1 cellular context compared by ENCODE assay signal in the genomic region with DNA sequence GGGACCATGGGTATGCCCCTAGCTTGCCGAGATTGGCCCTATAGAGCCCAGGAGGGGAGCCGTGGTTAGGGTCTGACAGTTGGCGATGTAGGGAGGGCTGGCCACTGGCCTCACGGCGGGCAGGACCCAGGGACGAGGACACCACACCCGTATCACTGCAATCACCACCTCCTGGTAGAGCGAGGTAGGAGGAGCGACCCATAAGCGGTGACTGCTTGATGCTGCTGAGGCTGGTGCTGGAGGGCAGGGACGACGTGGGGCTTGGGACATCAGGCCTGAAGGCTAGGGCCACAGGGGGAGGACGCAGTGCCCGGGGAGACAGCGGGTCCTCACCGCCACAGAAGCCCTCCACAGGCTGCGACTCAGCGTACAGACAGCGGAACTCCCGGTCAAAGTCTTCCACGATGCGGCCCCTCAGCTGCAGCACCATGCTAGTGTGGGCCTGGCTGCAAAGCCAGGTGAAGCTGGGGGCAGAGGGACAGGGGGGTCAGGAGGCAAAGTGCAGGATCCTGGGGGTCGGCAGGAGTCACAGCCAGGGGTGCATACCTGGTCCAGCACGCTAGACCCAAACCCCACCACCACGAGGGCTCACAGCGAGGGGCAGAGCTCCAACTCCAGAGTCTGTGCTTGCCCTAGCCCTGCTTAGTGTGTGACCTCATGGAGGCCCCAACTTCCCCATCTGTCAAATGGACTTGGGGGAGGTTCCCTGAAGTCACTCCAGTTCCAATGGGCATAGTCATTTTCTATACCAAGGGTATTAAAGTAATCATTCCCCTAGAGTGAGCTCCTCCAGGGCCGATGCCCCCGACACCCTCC.
TF ChIP-seq lines count a peak whose summit lies in the region.

No MANE protein-coding gene starts in this region.

TF ChIP-seq in HepG2, 621 proteins besides CTCF, POLR2A, EP300 and RAD21 (continued from another document and continues in another):
- TF ChIP-seq, protein P1, sequence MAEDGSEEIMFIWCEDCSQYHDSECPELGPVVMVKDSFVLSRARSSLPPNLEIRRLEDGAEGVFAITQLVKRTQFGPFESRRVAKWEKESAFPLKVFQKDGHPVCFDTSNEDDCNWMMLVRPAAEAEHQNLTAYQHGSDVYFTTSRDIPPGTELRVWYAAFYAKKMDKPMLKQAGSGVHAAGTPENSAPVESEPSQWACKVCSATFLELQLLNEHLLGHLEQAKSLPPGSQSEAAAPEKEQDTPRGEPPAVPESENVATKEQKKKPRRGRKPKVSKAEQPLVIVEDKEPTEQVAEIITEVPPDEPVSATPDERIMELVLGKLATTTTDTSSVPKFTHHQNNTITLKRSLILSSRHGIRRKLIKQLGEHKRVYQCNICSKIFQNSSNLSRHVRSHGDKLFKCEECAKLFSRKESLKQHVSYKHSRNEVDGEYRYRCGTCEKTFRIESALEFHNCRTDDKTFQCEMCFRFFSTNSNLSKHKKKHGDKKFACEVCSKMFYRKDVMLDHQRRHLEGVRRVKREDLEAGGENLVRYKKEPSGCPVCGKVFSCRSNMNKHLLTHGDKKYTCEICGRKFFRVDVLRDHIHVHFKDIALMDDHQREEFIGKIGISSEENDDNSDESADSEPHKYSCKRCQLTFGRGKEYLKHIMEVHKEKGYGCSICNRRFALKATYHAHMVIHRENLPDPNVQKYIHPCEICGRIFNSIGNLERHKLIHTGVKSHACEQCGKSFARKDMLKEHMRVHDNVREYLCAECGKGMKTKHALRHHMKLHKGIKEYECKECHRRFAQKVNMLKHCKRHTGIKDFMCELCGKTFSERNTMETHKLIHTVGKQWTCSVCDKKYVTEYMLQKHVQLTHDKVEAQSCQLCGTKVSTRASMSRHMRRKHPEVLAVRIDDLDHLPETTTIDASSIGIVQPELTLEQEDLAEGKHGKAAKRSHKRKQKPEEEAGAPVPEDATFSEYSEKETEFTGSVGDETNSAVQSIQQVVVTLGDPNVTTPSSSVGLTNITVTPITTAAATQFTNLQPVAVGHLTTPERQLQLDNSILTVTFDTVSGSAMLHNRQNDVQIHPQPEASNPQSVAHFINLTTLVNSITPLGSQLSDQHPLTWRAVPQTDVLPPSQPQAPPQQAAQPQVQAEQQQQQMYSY (CRISPR knock-in tag; IDR thresholded peaks at IDR 0.05): no peak
- TF ChIP-seq ZSCAN29 (CRISPR knock-in tag; conservative IDR thresholded peaks at IDR 0.05) (no peak), HNRNPH1 (optimal IDR thresholded peaks at IDR 0.05; ENCODE audit: low read depth, low read length) (peak; percentile 17), POLR2G (IDR thresholded peaks at IDR 0.05; ENCODE audit: low read depth, low read length) (no peak), ZNF451 (CRISPR knock-in tag; IDR thresholded peaks at IDR 0.05) (peak; percentile 66; the same call in 1 of the 2 replicates), AGO1 (IDR thresholded peaks at IDR 0.05; ENCODE audit: low read depth, low read length, poor library complexity, severe bottlenecking) (peak; percentile 26), HOXA7 (CRISPR knock-in tag; IDR thresholded peaks at IDR 0.05) (no peak), ZNF552 (CRISPR knock-in tag; IDR thresholded peaks at IDR 0.05; ENCODE audit: borderline replicate concordance) (no peak), ZNF350 (CRISPR knock-in tag; IDR thresholded peaks at IDR 0.05; ENCODE audit: borderline replicate concordance, low read depth) (no peak), ZBTB7B (CRISPR knock-in tag; IDR thresholded peaks at IDR 0.05) (peak; percentile 64), TOPORS (CRISPR knock-in tag; IDR thresholded peaks at IDR 0.05) (no peak), TAF15 (IDR thresholded peaks at IDR 0.05; ENCODE audit: low read depth, low read length, poor library complexity, severe bottlenecking) (peak; percentile 49), ZSCAN22 (CRISPR knock-in tag; IDR thresholded peaks at IDR 0.05) (0 out of 2 replicates have a peak, but pooled peaks have one; percentile 38), ZNF781 (CRISPR knock-in tag; IDR thresholded peaks at IDR 0.05; ENCODE audit: borderline replicate concordance, not compliant biosample characterization) (no peak), ZNF607 (CRISPR knock-in tag; IDR thresholded peaks at IDR 0.05; ENCODE audit: borderline replicate concordance) (no peak), RORA (CRISPR knock-in tag; IDR thresholded peaks at IDR 0.05) (no peak), ZNF75D (CRISPR knock-in tag; IDR thresholded peaks at IDR 0.05; ENCODE audit: borderline replicate concordance) (no peak), WIZ (CRISPR knock-in tag; IDR thresholded peaks at IDR 0.05) (no peak), ZNF747 (CRISPR knock-in tag; IDR thresholded peaks at IDR 0.05; ENCODE audit: borderline replicate concordance) (no peak), ADNP (CRISPR knock-in tag; IDR thresholded peaks at IDR 0.05) (0 out of 2 replicates have a peak, but pooled peaks have one; percentile 73), ZSCAN12 (CRISPR knock-in tag; IDR thresholded peaks at IDR 0.05) (no peak), SSRP1 (CRISPR knock-in tag; IDR thresholded peaks at IDR 0.05) (no peak), ZNF33B (CRISPR knock-in tag; IDR thresholded peaks at IDR 0.05) (no peak), ZNF230 (CRISPR knock-in tag; IDR thresholded peaks at IDR 0.05) (0 out of 2 replicates have a peak, but pooled peaks have one; percentile 41), ONECUT2 (CRISPR knock-in tag; IDR thresholded peaks at IDR 0.05) (no peak), ZBTB42 (CRISPR knock-in tag; IDR thresholded peaks at IDR 0.05) (no peak), NCOA2 (CRISPR knock-in tag; IDR thresholded peaks at IDR 0.05) (no peak), ZMYM3 (CRISPR knock-in tag; IDR thresholded peaks at IDR 0.05) (no peak), XBP1 (CRISPR knock-in tag; IDR thresholded peaks at IDR 0.05) (no peak), HNF4A (CRISPR knock-in tag; IDR thresholded peaks at IDR 0.05) (peak; percentile 50), ZNF788 (CRISPR knock-in tag; IDR thresholded peaks at IDR 0.05; ENCODE audit: borderline replicate concordance) (peak; percentile 64; the same call in 1 of the 2 replicates), ZNF83 (CRISPR knock-in tag; IDR thresholded peaks at IDR 0.05; ENCODE audit: borderline replicate concordance) (peak; percentile 72; the same call in 1 of the 2 replicates)
- TF ChIP-seq, protein P2, sequence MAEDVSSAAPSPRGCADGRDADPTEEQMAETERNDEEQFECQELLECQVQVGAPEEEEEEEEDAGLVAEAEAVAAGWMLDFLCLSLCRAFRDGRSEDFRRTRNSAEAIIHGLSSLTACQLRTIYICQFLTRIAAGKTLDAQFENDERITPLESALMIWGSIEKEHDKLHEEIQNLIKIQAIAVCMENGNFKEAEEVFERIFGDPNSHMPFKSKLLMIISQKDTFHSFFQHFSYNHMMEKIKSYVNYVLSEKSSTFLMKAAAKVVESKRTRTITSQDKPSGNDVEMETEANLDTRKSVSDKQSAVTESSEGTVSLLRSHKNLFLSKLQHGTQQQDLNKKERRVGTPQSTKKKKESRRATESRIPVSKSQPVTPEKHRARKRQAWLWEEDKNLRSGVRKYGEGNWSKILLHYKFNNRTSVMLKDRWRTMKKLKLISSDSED (CRISPR knock-in tag; IDR thresholded peaks at IDR 0.05): no peak
- TF ChIP-seq, protein P3, sequence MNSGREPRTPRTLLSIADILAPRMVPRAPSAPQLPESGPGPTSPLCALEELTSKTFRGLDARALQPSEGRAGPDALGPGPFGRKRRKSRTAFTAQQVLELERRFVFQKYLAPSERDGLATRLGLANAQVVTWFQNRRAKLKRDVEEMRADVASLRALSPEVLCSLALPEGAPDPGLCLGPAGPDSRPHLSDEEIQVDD (CRISPR knock-in tag; IDR thresholded peaks at IDR 0.05; ENCODE audit: borderline replicate concordance): peak; percentile 85; the same call in 1 of the 2 replicates
- TF ChIP-seq, protein P4, sequence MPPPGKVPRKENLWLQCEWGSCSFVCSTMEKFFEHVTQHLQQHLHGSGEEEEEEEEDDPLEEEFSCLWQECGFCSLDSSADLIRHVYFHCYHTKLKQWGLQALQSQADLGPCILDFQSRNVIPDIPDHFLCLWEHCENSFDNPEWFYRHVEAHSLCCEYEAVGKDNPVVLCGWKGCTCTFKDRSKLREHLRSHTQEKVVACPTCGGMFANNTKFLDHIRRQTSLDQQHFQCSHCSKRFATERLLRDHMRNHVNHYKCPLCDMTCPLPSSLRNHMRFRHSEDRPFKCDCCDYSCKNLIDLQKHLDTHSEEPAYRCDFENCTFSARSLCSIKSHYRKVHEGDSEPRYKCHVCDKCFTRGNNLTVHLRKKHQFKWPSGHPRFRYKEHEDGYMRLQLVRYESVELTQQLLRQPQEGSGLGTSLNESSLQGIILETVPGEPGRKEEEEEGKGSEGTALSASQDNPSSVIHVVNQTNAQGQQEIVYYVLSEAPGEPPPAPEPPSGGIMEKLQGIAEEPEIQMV (CRISPR knock-in tag; IDR thresholded peaks at IDR 0.05; ENCODE audit: low read depth): 0 out of 2 replicates have a peak, but pooled peaks have one; percentile 32
- TF ChIP-seq, protein P5, sequence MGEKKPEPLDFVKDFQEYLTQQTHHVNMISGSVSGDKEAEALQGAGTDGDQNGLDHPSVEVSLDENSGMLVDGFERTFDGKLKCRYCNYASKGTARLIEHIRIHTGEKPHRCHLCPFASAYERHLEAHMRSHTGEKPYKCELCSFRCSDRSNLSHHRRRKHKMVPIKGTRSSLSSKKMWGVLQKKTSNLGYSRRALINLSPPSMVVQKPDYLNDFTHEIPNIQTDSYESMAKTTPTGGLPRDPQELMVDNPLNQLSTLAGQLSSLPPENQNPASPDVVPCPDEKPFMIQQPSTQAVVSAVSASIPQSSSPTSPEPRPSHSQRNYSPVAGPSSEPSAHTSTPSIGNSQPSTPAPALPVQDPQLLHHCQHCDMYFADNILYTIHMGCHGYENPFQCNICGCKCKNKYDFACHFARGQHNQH (CRISPR knock-in tag; IDR thresholded peaks at IDR 0.05): no peak
- TF ChIP-seq, protein P6, sequence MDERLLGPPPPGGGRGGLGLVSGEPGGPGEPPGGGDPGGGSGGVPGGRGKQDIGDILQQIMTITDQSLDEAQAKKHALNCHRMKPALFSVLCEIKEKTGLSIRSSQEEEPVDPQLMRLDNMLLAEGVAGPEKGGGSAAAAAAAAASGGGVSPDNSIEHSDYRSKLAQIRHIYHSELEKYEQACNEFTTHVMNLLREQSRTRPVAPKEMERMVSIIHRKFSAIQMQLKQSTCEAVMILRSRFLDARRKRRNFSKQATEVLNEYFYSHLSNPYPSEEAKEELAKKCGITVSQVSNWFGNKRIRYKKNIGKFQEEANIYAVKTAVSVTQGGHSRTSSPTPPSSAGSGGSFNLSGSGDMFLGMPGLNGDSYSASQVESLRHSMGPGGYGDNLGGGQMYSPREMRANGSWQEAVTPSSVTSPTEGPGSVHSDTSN (CRISPR knock-in tag; IDR thresholded peaks at IDR 0.05): no peak
- TF ChIP-seq, protein P7, sequence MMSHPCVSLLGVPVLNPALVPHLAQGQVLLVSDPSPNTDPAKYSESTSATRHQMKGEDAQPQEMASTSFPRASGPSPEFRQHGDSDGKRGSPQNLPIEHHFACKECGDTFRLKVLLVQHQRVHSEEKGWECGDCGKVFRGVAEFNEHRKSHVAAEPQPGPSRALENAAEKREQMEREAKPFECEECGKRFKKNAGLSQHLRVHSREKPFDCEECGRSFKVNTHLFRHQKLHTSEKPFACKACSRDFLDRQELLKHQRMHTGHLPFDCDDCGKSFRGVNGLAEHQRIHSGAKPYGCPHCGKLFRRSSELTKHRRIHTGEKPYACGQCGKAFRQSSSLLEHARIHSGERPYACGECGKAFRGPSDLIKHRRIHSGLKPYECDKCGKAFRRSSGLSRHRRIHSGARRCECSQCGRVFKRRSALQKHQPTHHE (CRISPR knock-in tag; IDR thresholded peaks at IDR 0.05; ENCODE audit: borderline replicate concordance): no peak
- TF ChIP-seq, protein P8, sequence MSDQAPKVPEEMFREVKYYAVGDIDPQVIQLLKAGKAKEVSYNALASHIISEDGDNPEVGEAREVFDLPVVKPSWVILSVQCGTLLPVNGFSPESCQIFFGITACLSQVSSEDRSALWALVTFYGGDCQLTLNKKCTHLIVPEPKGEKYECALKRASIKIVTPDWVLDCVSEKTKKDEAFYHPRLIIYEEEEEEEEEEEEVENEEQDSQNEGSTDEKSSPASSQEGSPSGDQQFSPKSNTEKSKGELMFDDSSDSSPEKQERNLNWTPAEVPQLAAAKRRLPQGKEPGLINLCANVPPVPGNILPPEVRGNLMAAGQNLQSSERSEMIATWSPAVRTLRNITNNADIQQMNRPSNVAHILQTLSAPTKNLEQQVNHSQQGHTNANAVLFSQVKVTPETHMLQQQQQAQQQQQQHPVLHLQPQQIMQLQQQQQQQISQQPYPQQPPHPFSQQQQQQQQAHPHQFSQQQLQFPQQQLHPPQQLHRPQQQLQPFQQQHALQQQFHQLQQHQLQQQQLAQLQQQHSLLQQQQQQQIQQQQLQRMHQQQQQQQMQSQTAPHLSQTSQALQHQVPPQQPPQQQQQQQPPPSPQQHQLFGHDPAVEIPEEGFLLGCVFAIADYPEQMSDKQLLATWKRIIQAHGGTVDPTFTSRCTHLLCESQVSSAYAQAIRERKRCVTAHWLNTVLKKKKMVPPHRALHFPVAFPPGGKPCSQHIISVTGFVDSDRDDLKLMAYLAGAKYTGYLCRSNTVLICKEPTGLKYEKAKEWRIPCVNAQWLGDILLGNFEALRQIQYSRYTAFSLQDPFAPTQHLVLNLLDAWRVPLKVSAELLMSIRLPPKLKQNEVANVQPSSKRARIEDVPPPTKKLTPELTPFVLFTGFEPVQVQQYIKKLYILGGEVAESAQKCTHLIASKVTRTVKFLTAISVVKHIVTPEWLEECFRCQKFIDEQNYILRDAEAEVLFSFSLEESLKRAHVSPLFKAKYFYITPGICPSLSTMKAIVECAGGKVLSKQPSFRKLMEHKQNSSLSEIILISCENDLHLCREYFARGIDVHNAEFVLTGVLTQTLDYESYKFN (CRISPR knock-in tag; conservative IDR thresholded peaks at IDR 0.05): peak; percentile 56
- TF ChIP-seq, protein P9, sequence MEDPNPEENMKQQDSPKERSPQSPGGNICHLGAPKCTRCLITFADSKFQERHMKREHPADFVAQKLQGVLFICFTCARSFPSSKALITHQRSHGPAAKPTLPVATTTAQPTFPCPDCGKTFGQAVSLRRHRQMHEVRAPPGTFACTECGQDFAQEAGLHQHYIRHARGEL (CRISPR knock-in tag; IDR thresholded peaks at IDR 0.05): 0 out of 2 replicates have a peak, but pooled peaks have one; percentile 54
- TF ChIP-seq, protein P10, sequence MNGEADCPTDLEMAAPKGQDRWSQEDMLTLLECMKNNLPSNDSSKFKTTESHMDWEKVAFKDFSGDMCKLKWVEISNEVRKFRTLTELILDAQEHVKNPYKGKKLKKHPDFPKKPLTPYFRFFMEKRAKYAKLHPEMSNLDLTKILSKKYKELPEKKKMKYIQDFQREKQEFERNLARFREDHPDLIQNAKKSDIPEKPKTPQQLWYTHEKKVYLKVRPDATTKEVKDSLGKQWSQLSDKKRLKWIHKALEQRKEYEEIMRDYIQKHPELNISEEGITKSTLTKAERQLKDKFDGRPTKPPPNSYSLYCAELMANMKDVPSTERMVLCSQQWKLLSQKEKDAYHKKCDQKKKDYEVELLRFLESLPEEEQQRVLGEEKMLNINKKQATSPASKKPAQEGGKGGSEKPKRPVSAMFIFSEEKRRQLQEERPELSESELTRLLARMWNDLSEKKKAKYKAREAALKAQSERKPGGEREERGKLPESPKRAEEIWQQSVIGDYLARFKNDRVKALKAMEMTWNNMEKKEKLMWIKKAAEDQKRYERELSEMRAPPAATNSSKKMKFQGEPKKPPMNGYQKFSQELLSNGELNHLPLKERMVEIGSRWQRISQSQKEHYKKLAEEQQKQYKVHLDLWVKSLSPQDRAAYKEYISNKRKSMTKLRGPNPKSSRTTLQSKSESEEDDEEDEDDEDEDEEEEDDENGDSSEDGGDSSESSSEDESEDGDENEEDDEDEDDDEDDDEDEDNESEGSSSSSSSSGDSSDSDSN (CRISPR knock-in tag; IDR thresholded peaks at IDR 0.05): peak; percentile 47; the same call in 1 of the 2 replicates
